In the genomic region with DNA sequence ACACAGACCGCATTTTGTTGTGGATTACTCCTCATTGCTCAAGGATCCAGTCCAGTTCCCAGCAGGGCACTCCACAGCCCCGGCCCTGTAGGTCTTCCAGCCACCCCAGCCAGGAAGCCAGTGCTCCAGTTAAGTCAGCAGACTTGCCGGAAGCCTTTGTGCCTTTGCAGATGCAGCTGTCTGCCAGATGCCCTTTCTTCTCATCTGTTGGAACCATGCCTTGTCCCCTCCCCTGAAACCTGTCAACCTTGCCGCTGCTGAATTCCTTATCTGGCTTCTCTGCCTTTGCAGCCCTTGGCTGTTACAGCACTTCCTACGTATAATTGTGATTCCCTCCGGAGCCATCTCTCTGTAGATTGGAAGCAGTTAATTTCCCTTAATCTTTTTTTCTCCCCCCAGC, we compare ENCODE assay signal across 10 cellular contexts. TPM values are rescaled to one million over a fixed set of nuclear protein-coding genes. Genes with fewer than 3 reads are reported as not detected.
DNase-seq lines count a peak whose midpoint lies in the region; TF ChIP-seq lines count a peak whose summit lies in the region.
"Had no signal": no experiment of that assay in that cellular context is flagged by ENCODE, and none has a peak within 500 bp of the region (broad histone marks: within the 10 kb centered on the region; RNA-seq: fewer than 3 reads in every experiment).

No MANE protein-coding gene starts in this region.

- peaks cover 3% of the 10 kb centered on the region for H3K79me2 ChIP-seq in smooth muscle cell (ENCODE audit: low read depth)

- H3K27ac ChIP-seq in VCaP (peak overlapping the region; percentile 48), smooth muscle cell (ENCODE audit: low read depth) (no peak overlapping the region)
- H3K27ac ChIP-seq: neutrophil had no signal

- H4K20me1 ChIP-seq in smooth muscle cell (ENCODE audit: low read depth), result no peaks in the 10 kb centered on the region

- intact Hi-C loops in activated CD4-positive, alpha-beta T cell treated with anti-CD3 and anti-CD28 coated beads, Interleukin-2, amount 10 ng/mL, durations not matched to agents 24 days and 14 days (cut with micrococcal nuclease), result no loop called here

- no peaks in the 10 kb centered on the region for H3K9me3 ChIP-seq in smooth muscle cell (replicated peaks; ENCODE audit: low read depth)
- H3K9me3 ChIP-seq: neutrophil had no signal

- DNase-seq in HUDEP-2 (lab: John Stamatoyannopoulos, UW; ENCODE audit: unreplicated experiment in 76 of 76) (peak in 73 of 76 experiments; percentile 9 to 89 (median 54)), globus pallidus (ENCODE audit: low spot score) (peak; percentile 32), renal cortical epithelial cell (ENCODE audit: low read depth) (peak; percentile 8), smooth muscle cell (lab: John Stamatoyannopoulos, UW; ENCODE audit: unreplicated experiment) (no peak), SKM-1 (lab: John Stamatoyannopoulos, UW; ENCODE audit: unreplicated experiment) (no peak)
- DNase-seq in activated CD4-positive, alpha-beta T cell treated with anti-CD3 and anti-CD28 coated beads, Interleukin-2, amount 10 ng/mL, durations not matched to agents 24 days and 14 days, result no peak
- DNase-seq: activated CD8-positive, alpha-beta memory T cell treated with anti-CD3 and anti-CD28 coated beads, Interleukin-2, amount 50 U/mL, for 48 hours; KBM-7 had no signal

- peaks cover 4% of the 10 kb centered on the region for H3F3A ChIP-seq in smooth muscle cell (ENCODE audit: low read depth)

- no peak for TF ChIP-seq CTCF in VCaP (conservative IDR thresholded peaks at IDR 0.05)
- no peak for TF ChIP-seq CTCF in smooth muscle cell (IDR thresholded peaks at IDR 0.05; ENCODE audit: borderline replicate concordance, insufficient read depth, poor library complexity, severe bottlenecking)

- no peak overlapping the region for H3K27ac Mint-ChIP-seq in activated CD4-positive, alpha-beta T cell treated with anti-CD3 and anti-CD28 coated beads, Interleukin-2, amount 10 ng/mL, durations not matched to agents 24 days and 14 days

- H2AFZ ChIP-seq in smooth muscle cell (ENCODE audit: low read depth), result no peak overlapping the region

- peaks cover 64% of the 10 kb centered on the region for H3K36me3 Mint-ChIP-seq in activated CD4-positive, alpha-beta T cell treated with anti-CD3 and anti-CD28 coated beads, Interleukin-2, amount 10 ng/mL, durations not matched to agents 24 days and 14 days (ENCODE audit: low read depth)

- WGBS in smooth muscle cell (ENCODE audit: low lambda C conversion rate), result 34% methylated on average over 6 of the region's 6 CpGs

- H3K27me3 Mint-ChIP-seq in activated CD4-positive, alpha-beta T cell treated with anti-CD3 and anti-CD28 coated beads, Interleukin-2, amount 10 ng/mL, durations not matched to agents 24 days and 14 days, result no peaks in the 10 kb centered on the region

- no peak overlapping the region for H3K4me3 ChIP-seq in smooth muscle cell

- H3K9ac ChIP-seq in smooth muscle cell (ENCODE audit: low read depth), result no peak overlapping the region

- H3K4me2 ChIP-seq in smooth muscle cell, result no peak overlapping the region

- no peaks in the 10 kb centered on the region for H3K36me3 ChIP-seq in smooth muscle cell (ENCODE audit: low read depth)
- H3K36me3 ChIP-seq: neutrophil had no signal

- H3K27me3 ChIP-seq in smooth muscle cell (ENCODE audit: low read depth), result no peaks in the 10 kb centered on the region
- H3K27me3 ChIP-seq: neutrophil had no signal

- H3K4me1 Mint-ChIP-seq in activated CD4-positive, alpha-beta T cell treated with anti-CD3 and anti-CD28 coated beads, Interleukin-2, amount 10 ng/mL, durations not matched to agents 24 days and 14 days, result peaks cover 8% of the 10 kb centered on the region

- no peaks in the 10 kb centered on the region for H3K9me3 Mint-ChIP-seq in activated CD4-positive, alpha-beta T cell treated with anti-CD3 and anti-CD28 coated beads, Interleukin-2, amount 10 ng/mL, durations not matched to agents 24 days and 14 days

- no peak overlapping the region for H3K4me3 Mint-ChIP-seq in activated CD4-positive, alpha-beta T cell treated with anti-CD3 and anti-CD28 coated beads, Interleukin-2, amount 10 ng/mL, durations not matched to agents 24 days and 14 days

- H3K4me1 ChIP-seq in smooth muscle cell (ENCODE audit: low read depth), result no peaks in the 10 kb centered on the region

RNA-seq across cellular contexts. Expression of a gene that starts 28.4 kb away (rescaled TPM):
- total RNA-seq in renal cortical epithelial cell (41.7 and 87.6 TPM in 2 replicates), smooth muscle cell (70.6 and 94.5 TPM in 2 replicates)
- polyA plus RNA-seq in smooth muscle cell, result 76.4 and 85.1 TPM in 2 replicates
- 88.5 and 91.3 TPM in 2 replicates for total RNA-seq in activated CD4-positive, alpha-beta T cell treated with anti-CD3 and anti-CD28 coated beads, Interleukin-2, amount 10 ng/mL, durations not matched to agents 24 days and 14 days

Comparison
In these comparisons a context has a peak if more than half of its experiments do, and no peak if none do; other contexts are left out.
1. DNase-seq: peak in HUDEP-2 (73 of 76), globus pallidus (single experiment) and renal cortical epithelial cell (single experiment); none in smooth muscle cell (single experiment), activated CD4-positive, alpha-beta T cell treated with anti-CD3 and anti-CD28 coated beads, Interleukin-2, amount 10 ng/mL, durations not matched to agents 24 days and 14 days (single experiment) and SKM-1 (single experiment).